28 cellular contexts compared by ENCODE assay signal in genomic region chr3:186708983-186709679, GRCh38. TPM values are rescaled to one million over a fixed set of nuclear protein-coding genes. Genes with fewer than 3 reads are reported as not detected.
A peak's percentile ranks its signal among the peaks of the same experiment; 100 is the strongest.
DNase-seq lines count a peak whose midpoint lies in the region; ATAC-seq, FAIRE-seq and TF ChIP-seq lines count a peak whose summit lies in the region.
"Had no signal": no experiment of that assay in that cellular context is flagged by ENCODE, and none has a peak within 500 bp of the region (broad histone marks: within the 10 kb centered on the region; RNA-seq: fewer than 3 reads in every experiment).

No MANE protein-coding gene starts in this region.

- H3K36me3 ChIP-seq in bronchial epithelial cell (ENCODE audit: control insufficient read depth, insufficient read depth, low read length) (no peaks in the 10 kb centered on the region), endothelial cell of umbilical vein (ENCODE audit: control insufficient read depth in 2 of 2, extremely low read depth in 1 of 2, insufficient read depth in 2 of 2, low read length in 2 of 2) (no peaks in the 10 kb centered on the region)

- no peaks in the 10 kb centered on the region for H3K79me2 ChIP-seq in endothelial cell of umbilical vein (ENCODE audit: control insufficient read depth, insufficient read depth, low read length)

- no peak overlapping the region for H3K4me2 ChIP-seq in endothelial cell of umbilical vein (ENCODE audit: insufficient read depth, low read length)

- no TSS peak for BruUV-seq in endothelial cell of umbilical vein (replicated peaks; lab: Mats Ljungman, UMichigan)

- TF ChIP-seq CTCF in bronchial epithelial cell (IDR thresholded peaks at IDR 0.05; ENCODE audit: insufficient read depth, low read length, severe bottlenecking): no peak
- no peak for TF ChIP-seq CTCF in endothelial cell of umbilical vein (IDR thresholded peaks at IDR 0.05; ENCODE audit: extremely low read depth in 1 of 2, insufficient read depth in 1 of 2, low read depth in 1 of 2, low read length in 2 of 2)

- dilution Hi-C loops in endothelial cell of umbilical vein (cut with MboI; ENCODE audit: extremely low pct_ligation_motif_present, low sequenced_read_pairs): no loop called here

- CTCF ChIA-PET in endothelial cell of umbilical vein (lab: Charles Lee): no interaction called here

- FAIRE-seq in bronchial epithelial cell (lab: Jason Lieb, UNC) (peak; percentile 32), endothelial cell of umbilical vein (lab: Jason Lieb, UNC) (no peak)
- FAIRE-seq: G401.6, HTR-8/SVneo had no signal

- no peak overlapping the region for H3K4me3 ChIP-seq in bronchial epithelial cell (ENCODE audit: low read depth, low read length)
- no peak overlapping the region for H3K4me3 ChIP-seq in endothelial cell of umbilical vein (replicated peaks in 1 of 3; ENCODE audit: insufficient read depth in 1 of 3, low read depth in 1 of 3, low read length in 3 of 3)
- H3K4me3 ChIP-seq: GM23248, SK-N-MC had no signal

- DNase-seq in bronchial epithelial cell (ENCODE audit: low read depth) (no peak), endothelial cell of umbilical vein (ENCODE audit: low read depth, low spot score) (peak; percentile 0), left ventricle myocardium superior (no peak), renal cortical epithelial cell (ENCODE audit: low read depth) (peak; percentile 12), NCI-H1436 treated with DMSO at 0.1 percent for 48 hours (lab: John Stamatoyannopoulos, UW) (no peak), cortex of kidney (lab: John Stamatoyannopoulos, UW) (no peak)
- DNase-seq: C1 segment of cervical spinal cord; Caco-2; CD8-positive, alpha-beta T cell; GM23248; H7; KBM-7; MM.1S; NCI-H1694; NCI-H2029 treated with DMSO at 0.1 percent for 48 hours; NCI-H2227 treated with DMSO at 0.1 percent for 48 hours; NCI-H526 treated with DMSO at 0.1 percent for 48 hours; SIG-M5 had no signal

- H4K20me1 ChIP-seq in endothelial cell of umbilical vein (replicated peaks; ENCODE audit: control insufficient read depth, extremely low read depth, insufficient read depth, low read length): no peaks in the 10 kb centered on the region

- H3K9me1 ChIP-seq in endothelial cell of umbilical vein (replicated peaks; ENCODE audit: control insufficient read depth, extremely low read depth, insufficient read depth, low read length): no peaks in the 10 kb centered on the region

- no peak overlapping the region for H3K9ac ChIP-seq in endothelial cell of umbilical vein (replicated peaks; ENCODE audit: extremely low read depth, insufficient read depth, low read length)
- H3K9ac ChIP-seq: GM23248 had no signal

- ATAC-seq in left ventricle myocardium superior (peak; percentile 82), GM19467 (IDR thresholded peaks at IDR 0.05; ENCODE audit: unreplicated experiment) (no peak)
- ATAC-seq: CD8-positive, alpha-beta T cell; Panc1 had no signal

- H3K27ac ChIP-seq in endothelial cell of umbilical vein (ENCODE audit: insufficient read depth, low read depth, low read length): no peak overlapping the region
- H3K27ac ChIP-seq: GM23248, RWPE1, SK-N-MC had no signal

- no peaks in the 10 kb centered on the region for H3K9me3 ChIP-seq in endothelial cell of umbilical vein (replicated peaks; ENCODE audit: control insufficient read depth, insufficient read depth, low read length)
- H3K9me3 ChIP-seq: Caco-2 had no signal

- POLR2A ChIA-PET in endothelial cell of umbilical vein (lab: Charles Lee): no interaction called here

- no peaks in the 10 kb centered on the region for H3K4me1 ChIP-seq in endothelial cell of umbilical vein (ENCODE audit: control insufficient read depth, extremely low read depth, insufficient read depth, low read length)
- H3K4me1 ChIP-seq: Caco-2 had no signal

- H2AFZ ChIP-seq in endothelial cell of umbilical vein (ENCODE audit: low read depth, low read length): no peak overlapping the region
- H2AFZ ChIP-seq: GM23248 had no signal

- TF ChIP-seq POLR2A in endothelial cell of umbilical vein (IDR thresholded peaks at IDR 0.05; ENCODE audit: low read depth, low read length): no peak

- no peaks in the 10 kb centered on the region for H3K27me3 ChIP-seq in bronchial epithelial cell (ENCODE audit: control insufficient read depth, insufficient read depth, low read length)
- peaks cover 0 to 3% of the 10 kb centered on the region in 2 experiments for H3K27me3 ChIP-seq in endothelial cell of umbilical vein (ENCODE audit: control insufficient read depth in 2 of 2, insufficient read depth in 2 of 2, low read length in 2 of 2)

- intact Hi-C loops in endothelial cell of umbilical vein (cut with micrococcal nuclease) (no loop called here), left ventricle myocardium superior (cut with micrococcal nuclease) (no loop called here)

TF ChIP-seq in endothelial cell of umbilical vein, 7 proteins besides CTCF, POLR2A, EP300 and RAD21:
- TF ChIP-seq POLR2AphosphoS5 (IDR thresholded peaks at IDR 0.05; ENCODE audit: insufficient read depth, low read depth, low read length): no peak
- TF ChIP-seq EZH2 (IDR thresholded peaks at IDR 0.05; ENCODE audit: borderline replicate concordance, low read depth, low read length, severe bottlenecking): no peak
- TF ChIP-seq JUN (IDR thresholded peaks at IDR 0.05; ENCODE audit: borderline replicate concordance, insufficient read depth, insufficient read length, low read depth): no peak
- TF ChIP-seq MYC (IDR thresholded peaks at IDR 0.05; ENCODE audit: low read depth, low read length): no peak
- TF ChIP-seq GATA2 (IDR thresholded peaks at IDR 0.05; ENCODE audit: insufficient read depth, insufficient read length, low read depth, low read length): no peak
- TF ChIP-seq MAX (IDR thresholded peaks at IDR 0.05; ENCODE audit: insufficient read depth, insufficient read length): no peak
- no peak for TF ChIP-seq FOS (IDR thresholded peaks at IDR 0.05; ENCODE audit: borderline replicate concordance, insufficient read depth, low read length)
TF ChIP-seq in endothelial cell of umbilical vein: peak in this region for 0.

RNA-seq across cellular contexts. Expression of gene KNG1, which starts 8.0 kb away (rescaled TPM):
- total RNA-seq in bronchial epithelial cell (not detected in 2 replicates), endothelial cell of umbilical vein (not detected in 2 replicates), left ventricle myocardium superior (0.37 TPM), renal cortical epithelial cell (0.99 TPM in 1 of 2 replicates, not detected in the other)
- polyA plus RNA-seq in endothelial cell of umbilical vein: not detected in 2 replicates
- not detected in 2 replicates for polyA plus RNA-seq in endothelial cell of umbilical vein (2011; cell fraction: cytosol; rRNA removed)
- not detected in 2 replicates for polyA plus RNA-seq in endothelial cell of umbilical vein (2011; cell fraction: nucleus; rRNA removed)
- polyA plus RNA-seq in endothelial cell of umbilical vein (2012): not detected in 2 replicates
- polyA minus RNA-seq in endothelial cell of umbilical vein: not detected in 2 replicates
- polyA minus RNA-seq in endothelial cell of umbilical vein (2011; cell fraction: cytosol; rRNA and poly(A)+ RNA removed): not detected
- not detected in 2 replicates for polyA minus RNA-seq in endothelial cell of umbilical vein (2011; cell fraction: nucleus; rRNA and poly(A)+ RNA removed)
- total RNA-seq: A673; CD8-positive, alpha-beta T cell; GM23248; H7; LHCN-M2; NCI-H460; OCI-LY7 had no signal
- polyA plus RNA-seq: GM23248 had no signal

RNA-seq across cellular contexts. Expression of gene HRG, which starts 43.3 kb away (rescaled TPM):
- total RNA-seq in bronchial epithelial cell: not detected in 2 replicates
- not detected in 2 replicates for total RNA-seq in endothelial cell of umbilical vein
- polyA plus RNA-seq in endothelial cell of umbilical vein: not detected in 2 replicates
- polyA plus RNA-seq in endothelial cell of umbilical vein (2011; cell fraction: cytosol; rRNA removed): not detected in 2 replicates
- not detected in 2 replicates for polyA plus RNA-seq in endothelial cell of umbilical vein (2011; cell fraction: nucleus; rRNA removed)
- polyA plus RNA-seq in endothelial cell of umbilical vein (2012): not detected in 2 replicates
- polyA minus RNA-seq in endothelial cell of umbilical vein: not detected in 2 replicates
- polyA minus RNA-seq in endothelial cell of umbilical vein (2011; cell fraction: cytosol; rRNA and poly(A)+ RNA removed): not detected
- not detected in 2 replicates for polyA minus RNA-seq in endothelial cell of umbilical vein (2011; cell fraction: nucleus; rRNA and poly(A)+ RNA removed)
- not detected for total RNA-seq in left ventricle myocardium superior
- total RNA-seq in renal cortical epithelial cell: 0.15 TPM in 1 of 2 replicates, not detected in the other
- total RNA-seq: A673; Caco-2; CD8-positive, alpha-beta T cell; GM23248; OCI-LY7 had no signal
- polyA plus RNA-seq: GM23248 had no signal

Comparison
In these comparisons a context has a peak if more than half of its experiments do, and no peak if none do; other contexts are left out.
1. DNase-seq: peak in endothelial cell of umbilical vein (single experiment) and renal cortical epithelial cell (single experiment); none in bronchial epithelial cell (single experiment), left ventricle myocardium superior (single experiment), NCI-H1436 treated with DMSO at 0.1 percent for 48 hours (single experiment) and cortex of kidney (single experiment).